Comparison of ENCODE assay signal across 8 cellular contexts in genomic region chr5:178483620-178484019, GRCh38.
DNase-seq lines count a peak whose midpoint lies in the region; ATAC-seq and TF ChIP-seq lines count a peak whose summit lies in the region.

No MANE protein-coding gene starts in this region.

- no peak overlapping the region for H3K4me3 ChIP-seq in mucosa of descending colon
- H3K4me3 ChIP-seq in thyroid gland (replicated peaks in 1 of 3), result no peak overlapping the region

- no peaks in the 10 kb centered on the region for H3K27me3 Mint-ChIP-seq in stimulated activated naive CD8-positive, alpha-beta T cell treated with anti-CD3 and anti-CD28 coated beads, Interleukin-15, Interleukin-2, amounts not matched to agents 100 ng/mL and 50 ng/mL, for 24 hours

- peak; percentile 89 for DNase-seq in SKM-1 (lab: John Stamatoyannopoulos, UW; ENCODE audit: unreplicated experiment)
- peak; percentile 18 for DNase-seq in activated T-helper 1 cell treated with Interleukin-2 at 50 U/mL for 16 hours (ENCODE audit: low read depth)
- DNase-seq in mucosa of descending colon, result peak in 1 of 3 donors; percentile 35
- no peak for DNase-seq in iPS-NIHi11 (ENCODE audit: low spot score)
- DNase-seq in thyroid gland, result no peak

- intact Hi-C loops in mucosa of descending colon (cut with DNase I, micrococcal nuclease), result no loop called here
- intact Hi-C loops in thyroid gland (cut with DNase I), result no loop called here

- TF ChIP-seq POLR2A in thyroid gland (IDR thresholded peaks at IDR 0.05), result no peak

- H3K27me3 ChIP-seq in thyroid gland, result no peaks in the 10 kb centered on the region

- H3K36me3 ChIP-seq in mucosa of descending colon (ENCODE audit: low read depth), result no peaks in the 10 kb centered on the region
- no peaks in the 10 kb centered on the region for H3K36me3 ChIP-seq in thyroid gland

- WGBS in thyroid gland, 2 donors, result 76% methylated on average over 9 of the region's 9 CpGs

- H3K9me3 Mint-ChIP-seq in stimulated activated naive CD8-positive, alpha-beta T cell treated with anti-CD3 and anti-CD28 coated beads, Interleukin-15, Interleukin-2, amounts not matched to agents 100 ng/mL and 50 ng/mL, for 24 hours, result no peaks in the 10 kb centered on the region

- H3K9me3 ChIP-seq in mucosa of descending colon (no peaks in the 10 kb centered on the region), thyroid gland (no peaks in the 10 kb centered on the region)

- no peaks in the 10 kb centered on the region for H3K36me3 Mint-ChIP-seq in stimulated activated naive CD8-positive, alpha-beta T cell treated with anti-CD3 and anti-CD28 coated beads, Interleukin-15, Interleukin-2, amounts not matched to agents 100 ng/mL and 50 ng/mL, for 24 hours (ENCODE audit: low read depth)

- H3K27ac ChIP-seq in thyroid gland, result no peak overlapping the region

- H3K4me3 Mint-ChIP-seq in stimulated activated naive CD8-positive, alpha-beta T cell treated with anti-CD3 and anti-CD28 coated beads, Interleukin-15, Interleukin-2, amounts not matched to agents 100 ng/mL and 50 ng/mL, for 24 hours, result peak overlapping the region; percentile 11

- no peaks in the 10 kb centered on the region for H3K4me1 ChIP-seq in mucosa of descending colon (ENCODE audit: low read depth)
- H3K4me1 ChIP-seq in thyroid gland, result peaks cover 3 to 23% of the 10 kb centered on the region in 2 donors

- no peak for TF ChIP-seq CTCF in mucosa of descending colon (IDR thresholded peaks at IDR 0.05)
- no peak for TF ChIP-seq CTCF in thyroid gland (IDR thresholded peaks at IDR 0.05)

- peak overlapping the region; percentile 61 for H3K27ac Mint-ChIP-seq in stimulated activated naive CD8-positive, alpha-beta T cell treated with anti-CD3 and anti-CD28 coated beads, Interleukin-15, Interleukin-2, amounts not matched to agents 100 ng/mL and 50 ng/mL, for 24 hours

- ATAC-seq in mucosa of descending colon (peak; percentile 67), HG03159 (IDR thresholded peaks at IDR 0.05; ENCODE audit: unreplicated experiment) (no peak), GM19452 (IDR thresholded peaks at IDR 0.05; ENCODE audit: unreplicated experiment) (no peak)

- H3K4me1 Mint-ChIP-seq in stimulated activated naive CD8-positive, alpha-beta T cell treated with anti-CD3 and anti-CD28 coated beads, Interleukin-15, Interleukin-2, amounts not matched to agents 100 ng/mL and 50 ng/mL, for 24 hours (ENCODE audit: low read depth), result peaks cover 8% of the 10 kb centered on the region

Comparison
In these comparisons a context has a peak if more than half of its experiments do, and no peak if none do; other contexts are left out.
1. DNase-seq: peak in SKM-1 (single experiment) and activated T-helper 1 cell treated with Interleukin-2 at 50 U/mL for 16 hours (single experiment); none in iPS-NIHi11 (single experiment) and thyroid gland (0 of 2).